ENCODE assay signal across 11 cellular contexts in genomic region chr7:95395755-95396135, GRCh38. TPM values are rescaled to one million over a fixed set of nuclear protein-coding genes. Genes with fewer than 3 reads are reported as not detected.
DNase-seq lines count a peak whose midpoint lies in the region; ATAC-seq, FAIRE-seq and TF ChIP-seq lines count a peak whose summit lies in the region.
"Had no signal": no experiment of that assay in that cellular context is flagged by ENCODE, and none has a peak within 500 bp of the region (broad histone marks: within the 10 kb centered on the region; RNA-seq: fewer than 3 reads in every experiment).

No MANE protein-coding gene starts in this region.

- WGBS in stomach, 5 donors = 71 to 82% (median 75%) methylated on average over 11 of the region's 11 CpGs

- H3K9me3 ChIP-seq in iPS-15b (ENCODE audit: control insufficient read depth, insufficient read depth, low read length) (no peaks in the 10 kb centered on the region), stomach (no peaks in the 10 kb centered on the region)
- H3K9me3 ChIP-seq: uterus had no signal

- H3K27ac Mint-ChIP-seq in activated CD4-positive, alpha-beta T cell treated with anti-CD3 and anti-CD28 coated beads, Interleukin-2, amount 10 ng/mL, durations not matched to agents 7 days and 5 days = no peak overlapping the region
- no peak overlapping the region for H3K27ac Mint-ChIP-seq in WTC11

- TF ChIP-seq POLR2A in stomach (IDR thresholded peaks at IDR 0.05) (no peak), GM12892 (IDR thresholded peaks at IDR 0.05; ENCODE audit: low read depth, low read length) (no peak)

- peak overlapping the region; percentile 64 for H3K4me3 Mint-ChIP-seq in activated CD4-positive, alpha-beta T cell treated with anti-CD3 and anti-CD28 coated beads, Interleukin-2, amount 10 ng/mL, durations not matched to agents 7 days and 5 days
- peak overlapping the region; percentile 66 for H3K4me3 Mint-ChIP-seq in WTC11

- H3K36me3 ChIP-seq in iPS-15b (ENCODE audit: control insufficient read depth, insufficient read depth, low read length) (no peaks in the 10 kb centered on the region), stomach (no peaks in the 10 kb centered on the region)
- H3K36me3 ChIP-seq: uterus had no signal

- POLR2A ChIA-PET in activated CD4-positive, alpha-beta T cell treated with anti-CD3 and anti-CD28 coated beads, Interleukin-2, amount 10 ng/mL, durations not matched to agents 7 days and 5 days (lab: Charles Lee) = no interaction called here
- POLR2A ChIA-PET in WTC11 (lab: Charles Lee) = interaction anchor here (1.4 kb wide), 1 partner anchor 9 kb away, joined by 3 read pairs; no protein-coding TSS in a partner anchor

- no peak for TF ChIP-seq CTCF in WTC11 (IDR thresholded peaks at IDR 0.05)
- no peak for TF ChIP-seq CTCF in stomach (IDR thresholded peaks at IDR 0.05)
- TF ChIP-seq CTCF in GM13976 (IDR thresholded peaks at IDR 0.05; ENCODE audit: borderline replicate concordance, control extremely low read depth, extremely low read depth, insufficient read depth, missing control alignments) = no peak

- no peak for FAIRE-seq in GM12892 (lab: Jason Lieb, UNC)

- peak overlapping the region; percentile 82 for H3K9ac ChIP-seq in iPS-15b (ENCODE audit: low read depth, low read length)

- in situ Hi-C loops in GM13976 (cut with MboI; ENCODE audit: low sequenced_read_pairs, unreplicated experiment) = no loop called here

- H3K4me1 ChIP-seq in iPS-15b (ENCODE audit: control insufficient read depth, insufficient read depth, low read length) (no peaks in the 10 kb centered on the region), stomach (peaks cover 0 to 9% (median 6%) of the 10 kb centered on the region in 4 donors)
- H3K4me1 ChIP-seq: uterus had no signal

- no peak for TF ChIP-seq EP300 in stomach (IDR thresholded peaks at IDR 0.05)

- no peak for DNase-seq in activated CD4-positive, alpha-beta T cell treated with anti-CD3 and anti-CD28 coated beads, Interleukin-2, amount 10 ng/mL, durations not matched to agents 7 days and 5 days
- no peak for DNase-seq in activated CD4-positive, alpha-beta T cell treated with anti-CD3 and anti-CD28 coated beads for 4 hours
- DNase-seq in WTC11 (ENCODE audit: low spot score) (no peak), stomach (no peak), GM13976 (ENCODE audit: low spot score) (no peak), GM12892 (ENCODE audit: insufficient read length) (no peak)
- no peak for DNase-seq in effector CD4-positive, alpha-beta T cell
- DNase-seq: caudate nucleus, SIG-M5 had no signal

- H3K4me3 ChIP-seq in iPS-15b (ENCODE audit: low read depth, low read length) (peak overlapping the region; percentile 83), stomach (peak overlapping the region; percentile 47 to 59 (median 57))

- CTCF ChIA-PET in activated CD4-positive, alpha-beta T cell treated with anti-CD3 and anti-CD28 coated beads, Interleukin-2, amount 10 ng/mL, durations not matched to agents 7 days and 5 days (lab: Charles Lee) = interaction anchor here (0.6 to 1.3 kb wide), 2 partner anchors 70 to 81 kb away, joined by 3 to 4 read pairs; no protein-coding TSS in a partner anchor
- CTCF ChIA-PET in WTC11 (lab: Charles Lee) = interaction anchor here (0.5 to 3.5 kb wide), 42 partner anchors 11 to 960 kb away, joined by 3 to 36 read pairs (median 5); partner anchors contain the start of genes PON1 and PON2

- H3K9me3 Mint-ChIP-seq in activated CD4-positive, alpha-beta T cell treated with anti-CD3 and anti-CD28 coated beads, Interleukin-2, amount 10 ng/mL, durations not matched to agents 7 days and 5 days = no peaks in the 10 kb centered on the region
- H3K9me3 Mint-ChIP-seq in WTC11 = no peaks in the 10 kb centered on the region

- peaks cover 5% of the 10 kb centered on the region for H3K4me1 Mint-ChIP-seq in activated CD4-positive, alpha-beta T cell treated with anti-CD3 and anti-CD28 coated beads, Interleukin-2, amount 10 ng/mL, durations not matched to agents 7 days and 5 days
- peaks cover 20% of the 10 kb centered on the region for H3K4me1 Mint-ChIP-seq in WTC11

- H3K27me3 ChIP-seq in iPS-15b (ENCODE audit: control insufficient read depth, insufficient read depth, low read length) (peaks cover 12% of the 10 kb centered on the region), stomach (peaks cover 0 to 23% (median 17%) of the 10 kb centered on the region in 3 donors)
- H3K27me3 ChIP-seq: uterus had no signal

- intact Hi-C loops in stomach (cut with DNase I; ENCODE audit: low total_unique reads) = no loop called here

- peaks cover 32% of the 10 kb centered on the region for H3K27me3 Mint-ChIP-seq in activated CD4-positive, alpha-beta T cell treated with anti-CD3 and anti-CD28 coated beads, Interleukin-2, amount 10 ng/mL, durations not matched to agents 7 days and 5 days
- H3K27me3 Mint-ChIP-seq in WTC11 (ENCODE audit: low read depth) = peaks cover 15% of the 10 kb centered on the region

- H3K27ac ChIP-seq in stomach = peak overlapping the region in 2 of 5 donors; percentile 58 to 63

- no peaks in the 10 kb centered on the region for H3K36me3 Mint-ChIP-seq in activated CD4-positive, alpha-beta T cell treated with anti-CD3 and anti-CD28 coated beads, Interleukin-2, amount 10 ng/mL, durations not matched to agents 7 days and 5 days (ENCODE audit: low read depth)
- H3K36me3 Mint-ChIP-seq in WTC11 = no peaks in the 10 kb centered on the region

- ATAC-seq in WTC11 = peak; percentile 5; the same call in 1 of the 2 replicates

TF ChIP-seq in WTC11, 78 proteins besides CTCF, POLR2A, EP300 and RAD21:
- TF ChIP-seq SP1 (CRISPR knock-in tag; conservative IDR thresholded peaks at IDR 0.05) (no peak), MXD4 (CRISPR knock-in tag; IDR thresholded peaks at IDR 0.05; ENCODE audit: borderline replicate concordance) (no peak), IRF2 (CRISPR knock-in tag; IDR thresholded peaks at IDR 0.05; ENCODE audit: borderline replicate concordance, low read depth) (no peak), PRRX2 (CRISPR knock-in tag; IDR thresholded peaks at IDR 0.05) (no peak), ZBTB21 (CRISPR knock-in tag; IDR thresholded peaks at IDR 0.05; ENCODE audit: borderline replicate concordance) (no peak), FOXP4 (CRISPR knock-in tag; IDR thresholded peaks at IDR 0.05) (no peak), SOX15 (CRISPR knock-in tag; IDR thresholded peaks at IDR 0.05) (no peak), ZNF317 (CRISPR knock-in tag; IDR thresholded peaks at IDR 0.05; ENCODE audit: borderline replicate concordance, low read depth) (no peak), ZNF232 (CRISPR knock-in tag; IDR thresholded peaks at IDR 0.05) (no peak), KAT7 (CRISPR knock-in tag; IDR thresholded peaks at IDR 0.05; ENCODE audit: borderline replicate concordance) (no peak)
- TF ChIP-seq, protein P1, sequence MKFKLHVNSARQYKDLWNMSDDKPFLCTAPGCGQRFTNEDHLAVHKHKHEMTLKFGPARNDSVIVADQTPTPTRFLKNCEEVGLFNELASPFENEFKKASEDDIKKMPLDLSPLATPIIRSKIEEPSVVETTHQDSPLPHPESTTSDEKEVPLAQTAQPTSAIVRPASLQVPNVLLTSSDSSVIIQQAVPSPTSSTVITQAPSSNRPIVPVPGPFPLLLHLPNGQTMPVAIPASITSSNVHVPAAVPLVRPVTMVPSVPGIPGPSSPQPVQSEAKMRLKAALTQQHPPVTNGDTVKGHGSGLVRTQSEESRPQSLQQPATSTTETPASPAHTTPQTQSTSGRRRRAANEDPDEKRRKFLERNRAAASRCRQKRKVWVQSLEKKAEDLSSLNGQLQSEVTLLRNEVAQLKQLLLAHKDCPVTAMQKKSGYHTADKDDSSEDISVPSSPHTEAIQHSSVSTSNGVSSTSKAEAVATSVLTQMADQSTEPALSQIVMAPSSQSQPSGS (CRISPR knock-in tag; IDR thresholded peaks at IDR 0.05; ENCODE audit: borderline replicate concordance, low read depth) = no peak

RNA-seq across cellular contexts. Expression of gene PON3, which starts 0.4 kb away (rescaled TPM):
- total RNA-seq in activated CD4-positive, alpha-beta T cell treated with anti-CD3 and anti-CD28 coated beads, Interleukin-2, amount 10 ng/mL, durations not matched to agents 7 days and 5 days = not detected
- total RNA-seq in WTC11 (2021) (0.37 to 0.62 TPM (median 0.42 TPM) in 3 replicates), stomach (1 to 10 TPM in 3 of 5 donors, not detected in 2; 1.2 to 9.4 (median 4.3) TPM)
- polyA plus RNA-seq in stomach = 1 to 10 TPM; 2.1 to 4.9 (median 3.4) TPM
- polyA plus RNA-seq in GM12892 (2012; ENCODE audit: missing spikeins) = not detected

RNA-seq across cellular contexts. Expression of gene PON2, which starts 39.1 kb away (rescaled TPM):
- 1 to 10 TPM; 3.3 to 4.2 TPM for total RNA-seq in activated CD4-positive, alpha-beta T cell treated with anti-CD3 and anti-CD28 coated beads, Interleukin-2, amount 10 ng/mL, durations not matched to agents 7 days and 5 days
- total RNA-seq in WTC11 (2021) (21.4 to 24.1 TPM (median 23.3 TPM) in 3 replicates), stomach (100 to 1,000 TPM in 2 of 5 donors, 10 to 100 TPM in 3; 14.0 to 151 (median 79.9) TPM)
- 10 to 100 TPM in 2 of 3 donors, 1 to 10 TPM in 1; 6.3 to 23.1 (median 16.2) TPM for polyA plus RNA-seq in stomach
- polyA plus RNA-seq in GM12892 (2012; ENCODE audit: missing spikeins) = 10.6 TPM
